15 cellular contexts compared by ENCODE assay signal in genomic region chr5:54756796-54757402, GRCh38.
DNase-seq lines count a peak whose midpoint lies in the region; ATAC-seq and TF ChIP-seq lines count a peak whose summit lies in the region.
"Had no signal": no experiment of that assay in that cellular context is flagged by ENCODE, and none has a peak within 500 bp of the region (broad histone marks: within the 10 kb centered on the region; RNA-seq: fewer than 3 reads in every experiment).

No MANE protein-coding gene starts in this region.

- DNase-seq in IMR-90: peak; percentile 36
- peak; percentile 24 for DNase-seq in choroid plexus epithelial cell (ENCODE audit: low read depth)
- DNase-seq in mesenchymal stem cell: peak; percentile 54
- no peak for DNase-seq in NCI-H187 (lab: John Stamatoyannopoulos, UW)
- DNase-seq in stimulated activated CD4-positive, alpha-beta T cell treated with anti-CD3 and anti-CD28 coated beads, Interleukin-1b, Interleukin-23, amount 100 ng/mL, for 48 hours: no peak
- DNase-seq in NCI-H2227 treated with DMSO at 0.1 percent for 48 hours (lab: John Stamatoyannopoulos, UW): no peak
- DNase-seq: activated effector memory CD4-positive, alpha-beta T cell treated with Interleukin-2 at 50 U/mL for 16 hours; amniotic stem cell; endodermal cell; KG1; NCI-H1048; NCI-H748 treated with DMSO at 0.1 percent for 48 hours; sigmoid colon had no signal

- no CpG with 5 or more reads among the region's 1 CpG for WGBS in IMR-90 (ENCODE audit: extremely low coverage in 2 of 2, insufficient read length in 1 of 2), 2 experiments
- 100% methylated on average over 1 of the region's 1 CpG for WGBS in mesenchymal stem cell

- peak overlapping the region; percentile 44 for H2AK9ac ChIP-seq in IMR-90 (replicated peaks; ENCODE audit: low read depth, low read length, poor library complexity)

- H3K4me1 ChIP-seq in BLaER1: peaks cover 62% of the 10 kb centered on the region
- H3K4me1 ChIP-seq in IMR-90 (ENCODE audit: control insufficient read depth, insufficient read depth, low read length): peaks cover 38% of the 10 kb centered on the region
- H3K4me1 ChIP-seq in mesenchymal stem cell (ENCODE audit: control insufficient read depth, insufficient read depth, low read depth, low read length): peaks cover 2% of the 10 kb centered on the region

- H3K23ac ChIP-seq in IMR-90 (ENCODE audit: low read depth, low read length): peak overlapping the region; percentile 94
- peak overlapping the region in 1 of 2 experiments; percentile 50 for H3K23ac ChIP-seq in mesenchymal stem cell (ENCODE audit: low read length in 2 of 2)

- peak overlapping the region; percentile 80 for H2BK5ac ChIP-seq in IMR-90 (ENCODE audit: low read depth, low read length, poor library complexity, severe bottlenecking)
- no peak overlapping the region for H2BK5ac ChIP-seq in mesenchymal stem cell (ENCODE audit: low read depth, low read length, poor library complexity, severe bottlenecking)

- peaks cover 28% of the 10 kb centered on the region for H3K9me1 ChIP-seq in IMR-90 (ENCODE audit: insufficient read depth, low read length)

- no peaks in the 10 kb centered on the region for H3K27me3 ChIP-seq in BLaER1
- H3K27me3 ChIP-seq in IMR-90 (ENCODE audit: control insufficient read depth, insufficient read depth, low read length): no peaks in the 10 kb centered on the region
- no peaks in the 10 kb centered on the region for H3K27me3 ChIP-seq in mesenchymal stem cell (ENCODE audit: control insufficient read depth in 1 of 2, insufficient read depth in 1 of 2, low read length in 2 of 2)
- H3K27me3 ChIP-seq: sigmoid colon had no signal

- H2AFZ ChIP-seq in IMR-90 (replicated peaks; ENCODE audit: low read length, poor library complexity) (peak overlapping the region; percentile 28), mesenchymal stem cell (ENCODE audit: low read depth, low read length) (no peak overlapping the region)

- H3K18ac ChIP-seq in IMR-90 (ENCODE audit: low read depth, low read length) (peak overlapping the region; percentile 91), mesenchymal stem cell (ENCODE audit: low read depth in 1 of 2, low read length in 2 of 2) (peak overlapping the region; percentile 7 to 46)

- peak overlapping the region; percentile 70 for H3K27ac ChIP-seq in BLaER1
- H3K27ac ChIP-seq in IMR-90 (ENCODE audit: insufficient read depth, low read length): peak overlapping the region; percentile 59
- no peak overlapping the region for H3K27ac ChIP-seq in mesenchymal stem cell (ENCODE audit: low read length, poor library complexity, severe bottlenecking)

- H2BK120ac ChIP-seq in IMR-90 (ENCODE audit: low read depth, low read length) (peak overlapping the region; percentile 99), mesenchymal stem cell (ENCODE audit: low read depth, low read length) (no peak overlapping the region)

- H3K4ac ChIP-seq in IMR-90 (ENCODE audit: low read depth, low read length): peak overlapping the region; percentile 98
- peak overlapping the region; percentile 20 to 54 for H3K4ac ChIP-seq in mesenchymal stem cell (ENCODE audit: low read depth in 1 of 2, low read length in 2 of 2)

- intact Hi-C loops in IMR-90 (cut with micrococcal nuclease): loop anchor here (5.0 kb wide), 2 partner anchors 45 to 55 kb away; no protein-coding TSS in a partner anchor

- H3K36me3 ChIP-seq in BLaER1 (no peaks in the 10 kb centered on the region), IMR-90 (ENCODE audit: control insufficient read depth, insufficient read depth, low read length) (no peaks in the 10 kb centered on the region), mesenchymal stem cell (ENCODE audit: control insufficient read depth in 1 of 2, insufficient read depth in 2 of 2, low read depth in 1 of 2, low read length in 2 of 2) (no peaks in the 10 kb centered on the region)
- H3K36me3 ChIP-seq: sigmoid colon had no signal

- H3K9ac ChIP-seq in BLaER1 (no peak overlapping the region), IMR-90 (ENCODE audit: low read depth, low read length) (0 out of 2 replicates have a peak overlapping the region, but pooled peaks have one; percentile 13), mesenchymal stem cell (ENCODE audit: low read length) (no peak overlapping the region)

- peak overlapping the region; percentile 76 for H4K91ac ChIP-seq in IMR-90 (ENCODE audit: insufficient read depth, low read depth, low read length)
- H4K91ac ChIP-seq in mesenchymal stem cell (ENCODE audit: low read length): no peak overlapping the region

- CTCF ChIA-PET in IMR-90 (lab: Yijun Ruan, JAX): interaction anchor here (1.0 kb wide), 1 partner anchor 240 kb away, joined by 3 read pairs; the partner anchor contains the start of gene SNX18

- H3K4me3 ChIP-seq in BLaER1 (no peak overlapping the region), IMR-90 (ENCODE audit: insufficient read depth, low read depth, low read length) (no peak overlapping the region), choroid plexus epithelial cell (ENCODE audit: low read depth, low read length) (no peak overlapping the region), mesenchymal stem cell (ENCODE audit: insufficient read depth in 1 of 2, low read depth in 1 of 2, low read length in 2 of 2) (no peak overlapping the region)
- H3K4me3 ChIP-seq: sigmoid colon had no signal

- no TSS peak for BruUV-seq in IMR-90 (replicated peaks; lab: Mats Ljungman, UMichigan)

- TF ChIP-seq CTCF in IMR-90 (conservative IDR thresholded peaks at IDR 0.05; ENCODE audit: low read depth, low read length) (no peak), choroid plexus epithelial cell (conservative IDR thresholded peaks at IDR 0.05; ENCODE audit: low read depth, low read length) (no peak)

- H4K5ac ChIP-seq in IMR-90 (ENCODE audit: low read depth, low read length): peak overlapping the region; percentile 90

- H3K4me2 ChIP-seq in BLaER1: peak overlapping the region; percentile 91
- H3K4me2 ChIP-seq in IMR-90 (ENCODE audit: low read depth, low read length): no peak overlapping the region; the same call in 1 of the 2 replicates
- H3K4me2 ChIP-seq in mesenchymal stem cell (ENCODE audit: low read length, poor library complexity, severe bottlenecking): no peak overlapping the region

- H3K79me1 ChIP-seq in IMR-90 (ENCODE audit: low read depth in 1 of 2, low read length in 2 of 2) (peaks cover 0 to 42% of the 10 kb centered on the region in 2 experiments; a peak in 2 of 4 replicates), mesenchymal stem cell (replicated peaks; ENCODE audit: low read length, poor library complexity, severe bottlenecking) (no peaks in the 10 kb centered on the region)

- H2AK5ac ChIP-seq in IMR-90 (ENCODE audit: low read depth, low read length) (peak overlapping the region; percentile 88), mesenchymal stem cell (ENCODE audit: low read length, severe bottlenecking) (no peak overlapping the region)

- ATAC-seq in IMR-90 (ENCODE audit: low read depth): no peak
- ATAC-seq: HCT116 had no signal

- in situ Hi-C loops in IMR-90 (cut with MboI; ENCODE audit: low sequenced_read_pairs): loop anchor here (5.0 kb wide), 1 partner anchor 85 kb away; no protein-coding TSS in a partner anchor

- no peak for TF ChIP-seq RAD21 in IMR-90 (IDR thresholded peaks at IDR 0.05; ENCODE audit: low read length)

- peak overlapping the region; percentile 36 for H3K56ac ChIP-seq in IMR-90 (ENCODE audit: extremely low read depth, insufficient read depth, low read length)

- H2BK20ac ChIP-seq in IMR-90 (ENCODE audit: low read depth, low read length): peak overlapping the region; percentile 86

- H3K14ac ChIP-seq in IMR-90 (replicated peaks; ENCODE audit: low read depth, low read length): peak overlapping the region; percentile 96
- no peak overlapping the region for H3K14ac ChIP-seq in mesenchymal stem cell (ENCODE audit: low read length in 2 of 2)

- H3K9me3 ChIP-seq in BLaER1: no peaks in the 10 kb centered on the region
- no peaks in the 10 kb centered on the region for H3K9me3 ChIP-seq in IMR-90 (ENCODE audit: control insufficient read depth, insufficient read depth, low read length)
- no peaks in the 10 kb centered on the region for H3K9me3 ChIP-seq in mesenchymal stem cell (ENCODE audit: control insufficient read depth, low read length)
- H3K9me3 ChIP-seq: sigmoid colon had no signal

- TF ChIP-seq POLR2A in IMR-90 (IDR thresholded peaks at IDR 0.05; ENCODE audit: low read depth, low read length): no peak

- H2BK12ac ChIP-seq in mesenchymal stem cell (ENCODE audit: low read length in 2 of 2): peak overlapping the region; percentile 25 to 45

- dilution Hi-C loops in IMR-90 (cut with HindIII; ENCODE audit: low sequenced_read_pairs, unreplicated experiment): no loop called here

- POLR2A ChIA-PET in IMR-90 (lab: Charles Lee; ENCODE audit: unreplicated experiment): no interaction called here

- H4K20me1 ChIP-seq in BLaER1 (no peaks in the 10 kb centered on the region), IMR-90 (ENCODE audit: insufficient read depth, low read length) (no peaks in the 10 kb centered on the region)

- peak overlapping the region; percentile 64 to 94; a peak in 3 of 4 replicates for H4K8ac ChIP-seq in IMR-90 (ENCODE audit: low read depth in 2 of 2, low read length in 2 of 2)
- peak overlapping the region; percentile 33 for H4K8ac ChIP-seq in mesenchymal stem cell (ENCODE audit: low read length)

- H2BK15ac ChIP-seq in IMR-90 (ENCODE audit: low read depth, low read length): peak overlapping the region; percentile 73
- no peak overlapping the region for H2BK15ac ChIP-seq in mesenchymal stem cell (ENCODE audit: low read depth, poor library complexity, severe bottlenecking)

TF ChIP-seq in IMR-90, 13 proteins besides CTCF, POLR2A, EP300 and RAD21 (continues in another document):
- no peak for TF ChIP-seq SMC3 (IDR thresholded peaks at IDR 0.05; ENCODE audit: low read depth, low read length)
- TF ChIP-seq ELK1 (IDR thresholded peaks at IDR 0.05; ENCODE audit: borderline replicate concordance, low read depth, low read length): no peak
- no peak for TF ChIP-seq NFE2L2 (IDR thresholded peaks at IDR 0.05; ENCODE audit: low read depth, low read length)
- no peak for TF ChIP-seq FOS (IDR thresholded peaks at IDR 0.05; ENCODE audit: low read depth, low read length)
- TF ChIP-seq CEBPB (IDR thresholded peaks at IDR 0.05; ENCODE audit: low read depth, low read length): no peak
- TF ChIP-seq BHLHE40 (IDR thresholded peaks at IDR 0.05; ENCODE audit: low read depth, low read length): no peak
- TF ChIP-seq MXI1 (IDR thresholded peaks at IDR 0.05; ENCODE audit: borderline replicate concordance, low read depth, low read length): no peak
- TF ChIP-seq MAZ (IDR thresholded peaks at IDR 0.05; ENCODE audit: borderline replicate concordance, low read depth, low read length): no peak
- no peak for TF ChIP-seq MAFK (IDR thresholded peaks at IDR 0.05; ENCODE audit: low read depth, low read length)

Comparison
In these comparisons a context has a peak if more than half of its experiments do, and no peak if none do; other contexts are left out.
1. DNase-seq: peak in IMR-90 (single experiment), choroid plexus epithelial cell (single experiment) and mesenchymal stem cell (single experiment); none in NCI-H187 (0 of 2), stimulated activated CD4-positive, alpha-beta T cell treated with anti-CD3 and anti-CD28 coated beads, Interleukin-1b, Interleukin-23, amount 100 ng/mL, for 48 hours (single experiment) and NCI-H2227 treated with DMSO at 0.1 percent for 48 hours (single experiment).